In genomic region chr1:87428351-87428750, GRCh38 we compare ENCODE assay signal across 20 cellular contexts.
DNase-seq lines count a peak whose midpoint lies in the region; FAIRE-seq and TF ChIP-seq lines count a peak whose summit lies in the region.
"Had no signal": no experiment of that assay in that cellular context is flagged by ENCODE, and none has a peak within 500 bp of the region (broad histone marks: within the 10 kb centered on the region; RNA-seq: fewer than 3 reads in every experiment).

No MANE protein-coding gene starts in this region.

- TF ChIP-seq CTCF in neural cell (IDR thresholded peaks at IDR 0.05; ENCODE audit: poor library complexity, severe bottlenecking): no peak

- no peaks in the 10 kb centered on the region for H4K20me1 ChIP-seq in neural cell (ENCODE audit: insufficient read depth)

- no peak overlapping the region for H3K4me2 ChIP-seq in neural cell (ENCODE audit: low read length)

- H3K4me1 ChIP-seq in HAP-1 (peaks cover 17% of the 10 kb centered on the region), ectodermal cell (ENCODE audit: control insufficient read depth, insufficient read depth, low read length) (peaks cover 16% of the 10 kb centered on the region), small intestine (ENCODE audit: control insufficient read depth in 2 of 2, insufficient read depth in 1 of 2, low read depth in 1 of 2, low read length in 1 of 2) (no peaks in the 10 kb centered on the region), SJCRH30 (no peaks in the 10 kb centered on the region)
- H3K4me1 ChIP-seq: Caco-2, SJSA1 had no signal

- H3K9ac ChIP-seq in neural cell (ENCODE audit: low read length): no peak overlapping the region

- DNase-seq in HAP-1 (ENCODE audit: low spot score in 2 of 2): peak; percentile 41 to 91
- DNase-seq in small intestine: no peak
- DNase-seq in SJCRH30: no peak
- DNase-seq in mucosa of gallbladder (ENCODE audit: low spot score): no peak
- DNase-seq in GOT3 (lab: John Stamatoyannopoulos, UW): no peak
- DNase-seq: Caco-2; CD4-positive, alpha-beta T cell; Kasumi-1; MG63; NCI-H1048; NCI-H1436 treated with DMSO at 0.1 percent for 48 hours; NCI-H2029 treated with DMSO at 0.1 percent for 48 hours; NCI-H2171; NCI-H526 treated with DMSO at 0.1 percent for 48 hours had no signal

- no peaks in the 10 kb centered on the region for H3K36me3 ChIP-seq in HAP-1 (replicated peaks)
- no peaks in the 10 kb centered on the region for H3K36me3 ChIP-seq in ectodermal cell (ENCODE audit: control insufficient read depth, insufficient read depth, low read length)
- H3K36me3 ChIP-seq in neural cell (ENCODE audit: insufficient read depth, low read length): no peaks in the 10 kb centered on the region
- no peaks in the 10 kb centered on the region for H3K36me3 ChIP-seq in small intestine (ENCODE audit: control insufficient read depth in 2 of 2, insufficient read depth in 2 of 2, low read length in 2 of 2)
- H3K36me3 ChIP-seq in SJCRH30: no peaks in the 10 kb centered on the region
- H3K36me3 ChIP-seq: MG63, SJSA1 had no signal

- H3F3A ChIP-seq in neural cell (ENCODE audit: insufficient read depth, low read length, poor library complexity, severe bottlenecking): no peaks in the 10 kb centered on the region

- H3K27ac ChIP-seq in ectodermal cell (ENCODE audit: insufficient read depth, low read depth, low read length, poor library complexity, severe bottlenecking): peak overlapping the region; percentile 26
- H3K27ac ChIP-seq in neural cell (ENCODE audit: low read length): peak overlapping the region; percentile 14
- H3K27ac ChIP-seq in small intestine (ENCODE audit: low read depth in 1 of 2, low read length in 1 of 2): no peak overlapping the region
- no peak overlapping the region for H3K27ac ChIP-seq in SJCRH30
- H3K27ac ChIP-seq: SJSA1 had no signal

- H3K27me3 ChIP-seq in HAP-1 (ENCODE audit: low read depth) (no peaks in the 10 kb centered on the region; the same call in 1 of the 2 replicates), ectodermal cell (ENCODE audit: control insufficient read depth, insufficient read depth, low read length, poor library complexity, severe bottlenecking) (no peaks in the 10 kb centered on the region), neural cell (ENCODE audit: insufficient read depth, low read depth, low read length) (no peaks in the 10 kb centered on the region), small intestine (ENCODE audit: control insufficient read depth in 2 of 2, insufficient read depth in 2 of 2, low read length in 2 of 2) (no peaks in the 10 kb centered on the region), SJCRH30 (no peaks in the 10 kb centered on the region)
- H3K27me3 ChIP-seq: MG63, SJSA1 had no signal

- H3K9me2 ChIP-seq in neural cell (ENCODE audit: insufficient read depth, low read length): no peaks in the 10 kb centered on the region

- in situ Hi-C loops in HAP-1 (cut with MboI; ENCODE audit: low sequenced_read_pairs): no loop called here

- no peak for TF ChIP-seq EP300 in neural cell (conservative IDR thresholded peaks at IDR 0.05; ENCODE audit: poor library complexity, severe bottlenecking)

- H3K79me2 ChIP-seq in neural cell (replicated peaks; ENCODE audit: insufficient read depth, low read length): no peaks in the 10 kb centered on the region

- H3K4me3 ChIP-seq in HAP-1 (no peak overlapping the region), ectodermal cell (ENCODE audit: insufficient read depth, low read depth, low read length) (no peak overlapping the region), neural cell (ENCODE audit: low read length) (no peak overlapping the region), small intestine (ENCODE audit: low read depth in 1 of 2, low read length in 2 of 2) (no peak overlapping the region), SJCRH30 (no peak overlapping the region)
- H3K4me3 ChIP-seq: GM12878, MG63, SJSA1 had no signal

- peak; percentile 15 for FAIRE-seq in small intestine (lab: Jason Lieb, UNC)
- FAIRE-seq: A204.1, GM12878, H54 had no signal

- TF ChIP-seq RAD21 in neural cell (conservative IDR thresholded peaks at IDR 0.05): no peak

- no peak overlapping the region for H2AFZ ChIP-seq in neural cell (ENCODE audit: low read depth, low read length)

- H3K9me3 ChIP-seq in HAP-1 (no peaks in the 10 kb centered on the region), ectodermal cell (ENCODE audit: control insufficient read depth, low read length) (no peaks in the 10 kb centered on the region), neural cell (ENCODE audit: low read length) (no peaks in the 10 kb centered on the region), small intestine (ENCODE audit: control insufficient read depth, low read depth) (no peaks in the 10 kb centered on the region), SJCRH30 (replicated peaks) (no peaks in the 10 kb centered on the region)
- H3K9me3 ChIP-seq: Caco-2, MG63, SJSA1 had no signal

- WGBS in ectodermal cell, 2 experiments: 16 to 23% methylated on average over 3 of the region's 3 CpGs
- 83 to 95% (median 84%) methylated on average over 3 of the region's 3 CpGs for WGBS in small intestine, 3 donors

TF ChIP-seq in neural cell, 6 proteins besides CTCF, POLR2A, EP300 and RAD21:
- no peak for TF ChIP-seq TAF1 (IDR thresholded peaks at IDR 0.05; ENCODE audit: low read depth)
- no peak for TF ChIP-seq SMC3 (conservative IDR thresholded peaks at IDR 0.05; ENCODE audit: poor library complexity)
TF ChIP-seq in neural cell: peak in this region for 0.

Comparison
In these comparisons a context has a peak if more than half of its experiments do, and no peak if none do; other contexts are left out.
1. DNase-seq: peak in HAP-1 (2 of 2); none in small intestine (single experiment), SJCRH30 (0 of 2), mucosa of gallbladder (single experiment) and GOT3 (single experiment).
2. H3K27ac ChIP-seq: peak in ectodermal cell (single experiment) and neural cell (single experiment); none in small intestine (0 of 2) and SJCRH30 (single experiment).